Comparison of ENCODE assay signal across 3 cellular contexts in genomic region chr18:65941482-65941881, GRCh38.
TF ChIP-seq lines count a peak whose summit lies in the region.

No MANE protein-coding gene starts in this region.

TF ChIP-seq in IMR-90, 13 proteins besides CTCF, POLR2A, EP300 and RAD21:
- TF ChIP-seq MAZ (IDR thresholded peaks at IDR 0.05; ENCODE audit: borderline replicate concordance, low read depth, low read length) (no peak), USF2 (IDR thresholded peaks at IDR 0.05; ENCODE audit: low read depth, low read length) (no peak), CEBPB (IDR thresholded peaks at IDR 0.05; ENCODE audit: low read depth, low read length) (peak; percentile 38; the same call in 1 of the 2 replicates), MAFK (IDR thresholded peaks at IDR 0.05; ENCODE audit: low read depth, low read length) (no peak)

TF ChIP-seq in H1, 55 proteins besides CTCF, POLR2A, EP300 and RAD21:
- TF ChIP-seq MAX (IDR thresholded peaks at IDR 0.05) (no peak), CEBPB (IDR thresholded peaks at IDR 0.05; ENCODE audit: low read depth, low read length) (peak; percentile 69; the same call in 1 of the 2 replicates)
TF ChIP-seq in H1: peak in this region for 1.

TF ChIP-seq in HepG2, 621 proteins besides CTCF, POLR2A, EP300 and RAD21:
- TF ChIP-seq ZNF354B (CRISPR knock-in tag; IDR thresholded peaks at IDR 0.05), result no peak
- TF ChIP-seq ATF7 (IDR thresholded peaks at IDR 0.05), result peak; percentile 64
- TF ChIP-seq ATF7 (CRISPR knock-in tag; IDR thresholded peaks at IDR 0.05), result no peak
- no peak for TF ChIP-seq EEA1 (CRISPR knock-in tag; IDR thresholded peaks at IDR 0.05; ENCODE audit: borderline replicate concordance)
- TF ChIP-seq CEBPB (IDR thresholded peaks at IDR 0.05; ENCODE audit: borderline replicate concordance, low read depth, low read length), result peak; percentile 57
